Comparison of ENCODE assay signal across 3 cellular contexts in genomic region chr7:77171073-77171472, GRCh38. TPM values are rescaled to one million over a fixed set of nuclear protein-coding genes. Genes with fewer than 3 reads are reported as not detected.
"Had no signal": no experiment of that assay in that cellular context is flagged by ENCODE, and none has a peak within 500 bp of the region (broad histone marks: within the 10 kb centered on the region; RNA-seq: fewer than 3 reads in every experiment).

No MANE protein-coding gene starts in this region.

RNA-seq across cellular contexts. Expression of gene FGL2, which starts 28.5 kb away (rescaled TPM):
- total RNA-seq: H4, H7, HT-29 had no signal

RNA-seq across cellular contexts. Expression of gene CCDC146, which starts 48.7 kb away (rescaled TPM):
- total RNA-seq: HT-29 had no signal
